19 cellular contexts compared by ENCODE assay signal in the genomic region with DNA sequence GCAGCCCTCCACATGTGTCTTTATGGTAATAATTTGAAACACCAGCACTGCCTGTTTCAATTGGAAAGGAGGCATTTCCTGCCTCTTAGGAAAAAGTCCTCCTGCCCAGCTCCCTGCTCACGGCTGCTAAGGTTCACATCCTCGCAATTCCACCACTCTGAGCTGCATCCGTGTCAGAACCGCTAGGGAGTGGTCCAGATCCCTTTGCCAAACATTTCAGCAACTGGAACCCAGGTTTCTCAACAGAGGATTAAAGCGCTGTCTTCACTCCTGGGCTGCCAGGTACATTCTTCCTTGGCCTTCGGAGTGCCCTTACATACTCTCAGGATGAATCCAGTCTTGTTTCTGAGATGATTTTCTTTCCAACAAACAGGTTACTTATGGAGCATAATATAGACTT. TPM values are rescaled to one million over a fixed set of nuclear protein-coding genes. Genes with fewer than 3 reads are reported as not detected.
DNase-seq lines count a peak whose midpoint lies in the region; ATAC-seq and TF ChIP-seq lines count a peak whose summit lies in the region.
"Had no signal": no experiment of that assay in that cellular context is flagged by ENCODE, and none has a peak within 500 bp of the region (broad histone marks: within the 10 kb centered on the region; RNA-seq: fewer than 3 reads in every experiment).

No MANE protein-coding gene starts in this region.

- H3K36me3 ChIP-seq in endodermal cell (ENCODE audit: control insufficient read depth, insufficient read depth, low read length) = no peaks in the 10 kb centered on the region
- H3K36me3 ChIP-seq in neural progenitor cell = no peaks in the 10 kb centered on the region
- H3K36me3 ChIP-seq: HAP-1 had no signal

- no peak overlapping the region for H3K4me2 ChIP-seq in neural progenitor cell
- H3K4me2 ChIP-seq: A549 had no signal

- H3K27ac ChIP-seq in endodermal cell (ENCODE audit: low read depth, low read length) (no peak overlapping the region), neural progenitor cell (no peak overlapping the region)
- H3K27ac ChIP-seq: 22Rv1, A549 had no signal

- H3K27ac Mint-ChIP-seq in endodermal cell = no peak overlapping the region
- H3K27ac Mint-ChIP-seq in neural progenitor cell = peak overlapping the region; percentile 70
- H3K27ac Mint-ChIP-seq: CD14-positive monocyte had no signal

- H3K4me3 ChIP-seq in endodermal cell (ENCODE audit: low read length) = no peak overlapping the region
- H3K4me3 ChIP-seq in neural progenitor cell = no peak overlapping the region
- H3K4me3 ChIP-seq: A549, HAP-1 had no signal

- peaks cover 5% of the 10 kb centered on the region for H4K20me1 ChIP-seq in neural progenitor cell (ENCODE audit: low read depth)

- H2AFZ ChIP-seq in neural progenitor cell (replicated peaks) = no peak overlapping the region

- H3K27me3 ChIP-seq in endodermal cell (ENCODE audit: control insufficient read depth, insufficient read depth, low read length, poor library complexity, severe bottlenecking) (no peaks in the 10 kb centered on the region), neural progenitor cell (no peaks in the 10 kb centered on the region)

- H3K9me3 Mint-ChIP-seq in endodermal cell = no peaks in the 10 kb centered on the region
- no peaks in the 10 kb centered on the region for H3K9me3 Mint-ChIP-seq in neural progenitor cell
- H3K9me3 Mint-ChIP-seq: CD14-positive monocyte; CD4-positive, alpha-beta memory T cell had no signal

- no peak overlapping the region for H3K9ac ChIP-seq in endodermal cell (ENCODE audit: extremely low read depth, low read length, poor library complexity, severe bottlenecking)
- H3K9ac ChIP-seq in neural progenitor cell = no peak overlapping the region

- H3K4me1 Mint-ChIP-seq in endodermal cell = no peaks in the 10 kb centered on the region
- H3K4me1 Mint-ChIP-seq in neural progenitor cell = peaks cover 68% of the 10 kb centered on the region
- H3K4me1 Mint-ChIP-seq: CD14-positive monocyte had no signal

- H3K4me1 ChIP-seq in endodermal cell (ENCODE audit: control insufficient read depth, insufficient read depth, low read length) (no peaks in the 10 kb centered on the region), neural progenitor cell (peaks cover 7% of the 10 kb centered on the region)
- H3K4me1 ChIP-seq: A549, HAP-1 had no signal

- H3K36me3 Mint-ChIP-seq in endodermal cell (ENCODE audit: low read depth) (no peaks in the 10 kb centered on the region), neural progenitor cell (peaks cover 15% of the 10 kb centered on the region)
- H3K36me3 Mint-ChIP-seq: CD14-positive monocyte; CD4-positive, alpha-beta memory T cell had no signal

- peak; percentile 33 for DNase-seq in cardiac septum (ENCODE audit: low spot score)
- DNase-seq in left cardiac atrium = no peak
- DNase-seq in endodermal cell = peak; percentile 24
- DNase-seq in neural progenitor cell (ENCODE audit: low spot score) = no peak
- DNase-seq in NCI-H2196 treated with DMSO at 0.1 percent for 48 hours (lab: John Stamatoyannopoulos, UW; ENCODE audit: unreplicated experiment) = no peak
- no peak for DNase-seq in medulla oblongata (ENCODE audit: extremely low spot score)
- no peak for DNase-seq in NCI-H1417 treated with DMSO at 0.1 percent for 48 hours (lab: John Stamatoyannopoulos, UW)
- DNase-seq in central memory CD4-positive, alpha-beta T cell = no peak
- DNase-seq: AML-193; CD4-positive, alpha-beta memory T cell; DMS153; DMS79; GDM1; GOT3; IMR-90 had no signal

- no peak overlapping the region for H3K4me3 Mint-ChIP-seq in endodermal cell
- H3K4me3 Mint-ChIP-seq in neural progenitor cell = no peak overlapping the region
- H3K4me3 Mint-ChIP-seq: CD14-positive monocyte; CD4-positive, alpha-beta memory T cell had no signal

- H3K9me3 ChIP-seq in endodermal cell (ENCODE audit: control insufficient read depth, low read length) = no peaks in the 10 kb centered on the region
- H3K9me3 ChIP-seq in neural progenitor cell (ENCODE audit: low read depth) = no peaks in the 10 kb centered on the region
- H3K9me3 ChIP-seq: A549, HAP-1 had no signal

- intact Hi-C loops in cardiac septum (cut with DNase I) = no loop called here
- intact Hi-C loops in left cardiac atrium (cut with DNase I) = no loop called here

- 93 to 99% methylated on average over 6 of the region's 6 CpGs for WGBS in endodermal cell (ENCODE audit: insufficient coverage in 1 of 2, insufficient read length in 1 of 2), 2 experiments

- ATAC-seq in left cardiac atrium = no peak

- TF ChIP-seq CTCF in endodermal cell (conservative IDR thresholded peaks at IDR 0.05) (no peak), neural progenitor cell (IDR thresholded peaks at IDR 0.05) (no peak)

- H3K79me2 ChIP-seq in neural progenitor cell (ENCODE audit: low read depth) = no peaks in the 10 kb centered on the region

- H3F3A ChIP-seq in neural progenitor cell (ENCODE audit: low read depth) = peaks cover 3% of the 10 kb centered on the region

- H3K27me3 Mint-ChIP-seq in endodermal cell (ENCODE audit: insufficient read depth) (no peaks in the 10 kb centered on the region), neural progenitor cell (ENCODE audit: insufficient read depth, low read depth) (peaks cover 7% of the 10 kb centered on the region)

RNA-seq across cellular contexts. Expression of a gene that starts 23.3 kb away (rescaled TPM):
- 18.9 TPM for total RNA-seq in cardiac septum
- total RNA-seq in left cardiac atrium = 1 to 10 TPM; 2.7 to 2.9 TPM
- 10 to 100 TPM; 12.3 to 21.9 TPM for total RNA-seq in endodermal cell
- 55.9 TPM for polyA plus RNA-seq in endodermal cell (2013, experiment 1 of 2)
- polyA plus RNA-seq in endodermal cell (2013, experiment 2 of 2) = 52.1 TPM
- 5.5 and 8.1 TPM in 2 replicates for total RNA-seq in neural progenitor cell (ENCODE audit: low replicate concordance)
- polyA plus RNA-seq: CD14-positive monocyte had no signal

Comparison
In these comparisons a context has a peak if more than half of its experiments do, and no peak if none do; other contexts are left out.
1. DNase-seq: peak in cardiac septum (single experiment) and endodermal cell (single experiment); none in left cardiac atrium (single experiment), neural progenitor cell (single experiment), NCI-H2196 treated with DMSO at 0.1 percent for 48 hours (single experiment), medulla oblongata (single experiment), NCI-H1417 treated with DMSO at 0.1 percent for 48 hours (single experiment) and central memory CD4-positive, alpha-beta T cell (single experiment).